ENCODE assay signal across 8 cellular contexts in the genomic region with DNA sequence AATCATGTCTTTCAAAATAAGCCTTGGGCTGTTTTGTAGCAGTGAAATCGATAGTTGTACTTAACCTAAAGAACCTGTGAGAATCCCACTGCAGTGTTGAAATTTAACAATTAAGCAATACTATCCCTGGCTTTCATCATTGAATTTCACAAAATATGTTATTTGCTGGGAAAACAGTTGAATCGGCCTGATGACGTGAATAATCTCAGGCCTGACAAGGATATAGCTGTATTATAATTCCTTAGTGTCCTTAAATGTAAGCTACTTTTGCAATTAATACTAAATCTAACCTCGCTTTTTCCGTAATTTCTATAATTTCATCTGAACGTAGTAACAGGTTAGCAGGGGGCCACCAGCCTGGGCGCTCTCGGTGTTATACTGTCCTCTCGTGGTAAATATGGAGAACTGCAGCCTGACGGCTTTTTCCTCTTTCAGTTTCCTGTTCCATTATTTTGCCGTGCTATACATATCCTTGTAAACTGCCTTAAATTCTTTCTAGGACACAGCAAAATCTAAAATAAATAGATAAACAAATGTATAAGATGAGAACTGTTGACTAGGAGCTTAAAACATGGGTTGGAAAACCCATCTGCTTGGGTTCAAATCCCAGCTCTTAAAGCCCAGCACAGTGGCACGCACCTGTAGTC. TPM values are rescaled to one million over a fixed set of nuclear protein-coding genes. Genes with fewer than 3 reads are reported as not detected.
DNase-seq lines count a peak whose midpoint lies in the region; ATAC-seq, FAIRE-seq and TF ChIP-seq lines count a peak whose summit lies in the region.

No MANE protein-coding gene starts in this region.

- ATAC-seq in HG03066 (IDR thresholded peaks at IDR 0.05; ENCODE audit: low read depth, unreplicated experiment): peak; percentile 61
- ATAC-seq in stimulated activated memory B cell treated with anti-CD40 and anti-IgM and Interleukin-4, amounts not matched to agents 10 μg/mL and 1 μg/mL and 100 μg/mL, for 72 hours: peak; percentile 79

- no peak overlapping the region for H3K27ac ChIP-seq in A673 (ENCODE audit: low read depth, low read length, poor library complexity, severe bottlenecking)

- peaks cover 4% of the 10 kb centered on the region for H3K4me1 ChIP-seq in A673 (ENCODE audit: insufficient read depth, low read length, poor library complexity, severe bottlenecking)

- intact Hi-C loops in A673 (cut with micrococcal nuclease; ENCODE audit: unreplicated experiment): loop anchor here (1.0 to 10.0 kb wide), 7 partner anchors 194 to 774 kb away; no protein-coding TSS in a partner anchor
- intact Hi-C loops in activated CD4-positive, alpha-beta memory T cell treated with anti-CD3 and anti-CD28 coated beads for 36 hours (cut with micrococcal nuclease): loop anchor here (1.0 to 5.0 kb wide), 6 partner anchors 91 to 775 kb away; no protein-coding TSS in a partner anchor

- H3K36me3 ChIP-seq in A673 (ENCODE audit: insufficient read depth, low read length, poor library complexity, severe bottlenecking): no peaks in the 10 kb centered on the region

- H3K27me3 ChIP-seq in A673 (replicated peaks; ENCODE audit: insufficient read depth, low read depth, low read length, poor library complexity): no peaks in the 10 kb centered on the region

- no peak overlapping the region for H3K27ac Mint-ChIP-seq in activated CD4-positive, alpha-beta memory T cell treated with anti-CD3 and anti-CD28 coated beads for 36 hours
- H3K27ac Mint-ChIP-seq in stimulated activated memory B cell treated with anti-CD40 and anti-IgM and Interleukin-4, amounts not matched to agents 10 μg/mL and 1 μg/mL and 100 μg/mL, for 72 hours: peak overlapping the region; percentile 37

- TF ChIP-seq CTCF in A673 (conservative IDR thresholded peaks at IDR 0.05; ENCODE audit: low read depth, low read length): peak; percentile 99

- BruUV-seq in A673 (replicated peaks; lab: Mats Ljungman, UMichigan): no TSS peak

- DNase-seq in A673 (ENCODE audit: low spot score) (peak; percentile 61), GM18507 (ENCODE audit: extremely low spot score, insufficient read length, low read depth) (peak; percentile 37), NCI-H526 (lab: John Stamatoyannopoulos, UW) (peak; percentile 2 to 57), middle frontal gyrus (ENCODE audit: extremely low spot score, low spot score) (peak; percentile 44)
- peak; percentile 59 for DNase-seq in activated CD4-positive, alpha-beta memory T cell treated with anti-CD3 and anti-CD28 coated beads for 36 hours
- peak; percentile 24 for DNase-seq in effector CD8-positive, alpha-beta T cell (lab: John Stamatoyannopoulos, UW)

- no peaks in the 10 kb centered on the region for H3K27me3 Mint-ChIP-seq in activated CD4-positive, alpha-beta memory T cell treated with anti-CD3 and anti-CD28 coated beads for 36 hours
- peaks cover 9% of the 10 kb centered on the region for H3K27me3 Mint-ChIP-seq in stimulated activated memory B cell treated with anti-CD40 and anti-IgM and Interleukin-4, amounts not matched to agents 10 μg/mL and 1 μg/mL and 100 μg/mL, for 72 hours

- no peaks in the 10 kb centered on the region for H3K9me3 ChIP-seq in A673 (ENCODE audit: low read depth, low read length, poor library complexity, severe bottlenecking)

- H3K4me1 Mint-ChIP-seq in activated CD4-positive, alpha-beta memory T cell treated with anti-CD3 and anti-CD28 coated beads for 36 hours (ENCODE audit: low read depth): peaks cover 4% of the 10 kb centered on the region
- H3K4me1 Mint-ChIP-seq in stimulated activated memory B cell treated with anti-CD40 and anti-IgM and Interleukin-4, amounts not matched to agents 10 μg/mL and 1 μg/mL and 100 μg/mL, for 72 hours: peaks cover 27% of the 10 kb centered on the region

- peak; percentile 60 for FAIRE-seq in GM18507 (lab: Jason Lieb, UNC)

- H3K36me3 Mint-ChIP-seq in activated CD4-positive, alpha-beta memory T cell treated with anti-CD3 and anti-CD28 coated beads for 36 hours: peaks cover 8% of the 10 kb centered on the region
- H3K36me3 Mint-ChIP-seq in stimulated activated memory B cell treated with anti-CD40 and anti-IgM and Interleukin-4, amounts not matched to agents 10 μg/mL and 1 μg/mL and 100 μg/mL, for 72 hours: peaks cover 4% of the 10 kb centered on the region

- CTCF ChIA-PET in A673 (lab: Charles Lee): interaction anchor here (0.6 to 1.1 kb wide), 5 partner anchors 192 to 690 kb away, joined by 3 to 4 read pairs (median 3); no protein-coding TSS in a partner anchor
- CTCF ChIA-PET in activated CD4-positive, alpha-beta memory T cell treated with anti-CD3 and anti-CD28 coated beads for 36 hours (lab: Charles Lee): interaction anchor here (0.6 to 2.5 kb wide), 53 partner anchors 8 to 779 kb away, joined by 3 to 40 read pairs (median 4); partner anchors contain the start of genes AHI1 and BCLAF1

- peaks cover 6% of the 10 kb centered on the region for H3K9me3 Mint-ChIP-seq in activated CD4-positive, alpha-beta memory T cell treated with anti-CD3 and anti-CD28 coated beads for 36 hours
- no peaks in the 10 kb centered on the region for H3K9me3 Mint-ChIP-seq in stimulated activated memory B cell treated with anti-CD40 and anti-IgM and Interleukin-4, amounts not matched to agents 10 μg/mL and 1 μg/mL and 100 μg/mL, for 72 hours

- no peak overlapping the region for H3K4me3 Mint-ChIP-seq in activated CD4-positive, alpha-beta memory T cell treated with anti-CD3 and anti-CD28 coated beads for 36 hours
- H3K4me3 Mint-ChIP-seq in stimulated activated memory B cell treated with anti-CD40 and anti-IgM and Interleukin-4, amounts not matched to agents 10 μg/mL and 1 μg/mL and 100 μg/mL, for 72 hours: no peak overlapping the region

- POLR2A ChIA-PET in A673 (lab: Charles Lee; ENCODE audit: low non-redundant PET): no interaction called here
- POLR2A ChIA-PET in activated CD4-positive, alpha-beta memory T cell treated with anti-CD3 and anti-CD28 coated beads for 36 hours (lab: Charles Lee): interaction anchor here (1.0 kb wide), 1 partner anchor 62 kb away, joined by 3 read pairs; no protein-coding TSS in a partner anchor

- H3K4me3 ChIP-seq in A673 (ENCODE audit: low read depth, low read length, poor library complexity, severe bottlenecking): peak overlapping the region; percentile 7

RNA-seq across cellular contexts. Expression of gene MTFR2, which starts 24.0 kb away (rescaled TPM):
- 10.1 and 12.6 TPM in 2 replicates for total RNA-seq in A673 (2021)
- total RNA-seq in activated CD4-positive, alpha-beta memory T cell treated with anti-CD3 and anti-CD28 coated beads for 36 hours: 10 to 100 TPM; 24.2 to 25.2 TPM
